Comparison of ENCODE assay signal across 7 cellular contexts in the genomic region with DNA sequence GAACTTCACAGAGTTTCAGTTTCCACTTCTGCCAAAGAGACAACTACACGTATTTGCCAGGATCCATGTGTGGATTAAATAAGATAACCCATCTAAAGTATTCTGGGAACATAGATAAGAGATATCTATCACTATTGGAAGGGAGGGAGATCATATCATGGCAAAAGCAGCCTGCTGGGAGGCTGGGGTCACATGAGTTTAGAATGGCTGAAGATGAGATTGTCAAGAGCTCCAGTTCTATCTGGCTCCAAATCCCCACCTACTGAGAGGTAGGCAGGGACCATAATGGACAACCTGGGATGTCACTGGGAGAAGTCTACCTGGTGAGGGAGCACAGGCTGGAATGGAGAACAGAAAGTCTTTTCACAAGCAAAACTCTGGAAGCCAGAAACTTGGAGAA.
"Had no signal": no experiment of that assay in that cellular context is flagged by ENCODE, and none has a peak within 500 bp of the region (broad histone marks: within the 10 kb centered on the region; RNA-seq: fewer than 3 reads in every experiment).

No MANE protein-coding gene starts in this region.

- ATAC-seq: HepG2, K562 had no signal

- FAIRE-seq: HepG2, HTR-8/SVneo, K562 had no signal

- H3K4me3 ChIP-seq: K562 had no signal

- DNase-seq: IMR-90, KBM-7 had no signal

- H3K36me3 Mint-ChIP-seq: IgD-negative memory B cell had no signal

- H3K27ac Mint-ChIP-seq: IgD-negative memory B cell had no signal

- H3K4me3 Mint-ChIP-seq: IgD-negative memory B cell had no signal

- H3K27ac ChIP-seq: HL-60 had no signal

- H3K4me1 Mint-ChIP-seq: IgD-negative memory B cell had no signal

- H3K27me3 Mint-ChIP-seq: IgD-negative memory B cell had no signal
